1 cellular context compared by ENCODE assay signal in the genomic region with DNA sequence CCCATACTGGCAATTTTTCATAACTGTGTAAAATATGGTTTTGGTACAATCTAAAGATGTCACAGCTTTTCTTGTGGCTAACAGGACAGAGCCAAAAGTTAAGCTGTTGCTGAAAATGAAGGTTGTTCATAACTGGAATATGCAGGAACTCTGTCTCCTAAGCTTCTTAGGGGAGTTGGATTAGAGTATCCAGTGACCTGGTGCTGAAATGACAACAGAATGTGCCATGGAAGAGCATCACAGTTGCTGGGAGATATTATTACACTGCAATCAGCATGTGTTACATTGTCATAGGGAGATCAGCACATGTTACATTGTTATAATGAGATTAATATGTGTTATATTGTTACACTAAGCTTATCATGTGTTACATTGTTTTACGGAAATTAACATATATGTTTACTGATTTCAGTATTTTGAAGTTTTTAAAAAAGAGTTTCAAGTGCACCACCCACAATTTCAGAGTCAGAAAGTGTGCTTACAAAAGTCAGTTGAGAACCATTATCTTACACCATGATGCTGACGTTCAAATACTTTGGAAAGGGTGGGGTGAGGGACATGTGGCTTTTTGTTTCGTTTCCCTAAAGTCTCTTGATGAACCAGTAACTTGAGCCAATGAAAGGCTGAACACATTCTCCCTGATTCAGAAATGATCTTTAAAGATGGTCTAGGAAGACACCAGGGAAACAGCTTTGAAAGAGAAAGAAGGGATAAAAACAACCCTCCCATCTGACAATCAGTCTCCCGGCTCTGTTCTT.
TF ChIP-seq lines count a peak whose summit lies in the region.

No MANE protein-coding gene starts in this region.

TF ChIP-seq in GM12878, 131 proteins besides CTCF, POLR2A, EP300 and RAD21:
- TF ChIP-seq SUZ12 (IDR thresholded peaks at IDR 0.05; ENCODE audit: unreplicated experiment) (no peak), RAD51 (IDR thresholded peaks at IDR 0.05) (no peak)
